In genomic region chr15:43143203-43143941, GRCh38 we compare ENCODE assay signal across 18 cellular contexts. TPM values are rescaled to one million over a fixed set of nuclear protein-coding genes. Genes with fewer than 3 reads are reported as not detected.
DNase-seq lines count a peak whose midpoint lies in the region; ATAC-seq and TF ChIP-seq lines count a peak whose summit lies in the region.
"Had no signal": no experiment of that assay in that cellular context is flagged by ENCODE, and none has a peak within 500 bp of the region (broad histone marks: within the 10 kb centered on the region; RNA-seq: fewer than 3 reads in every experiment).

No MANE protein-coding gene starts in this region.

- H3K9me3 ChIP-seq in DOHH2 (ENCODE audit: control insufficient read depth, insufficient read depth, low read length): no peaks in the 10 kb centered on the region
- no peaks in the 10 kb centered on the region for H3K9me3 ChIP-seq in OCI-LY7 (ENCODE audit: low read length)
- H3K9me3 ChIP-seq: sigmoid colon, SK-N-SH had no signal

- H3K4me1 ChIP-seq in DOHH2 (ENCODE audit: control insufficient read depth, low read length): peaks cover 23% of the 10 kb centered on the region
- H3K4me1 ChIP-seq in OCI-LY7 (ENCODE audit: insufficient read depth, low read length, poor library complexity, severe bottlenecking): peaks cover 17% of the 10 kb centered on the region
- H3K4me1 ChIP-seq: sigmoid colon had no signal

- H3K79me2 ChIP-seq in DOHH2 (ENCODE audit: control insufficient read depth, low read length): peaks cover 10% of the 10 kb centered on the region
- no peaks in the 10 kb centered on the region for H3K79me2 ChIP-seq in OCI-LY7 (ENCODE audit: insufficient read depth, low read depth, low read length)

- H3K9me2 ChIP-seq in DOHH2 (replicated peaks; ENCODE audit: control insufficient read depth, low read length) (no peaks in the 10 kb centered on the region), OCI-LY7 (ENCODE audit: insufficient read depth, low read length) (no peaks in the 10 kb centered on the region)
- H3K9me2 ChIP-seq: SK-N-SH had no signal

- H3K36me3 ChIP-seq in DOHH2 (ENCODE audit: control insufficient read depth, low read length) (peaks cover 81% of the 10 kb centered on the region), OCI-LY7 (ENCODE audit: insufficient read depth, low read length) (peaks cover 72% of the 10 kb centered on the region)

- ATAC-seq in GM18511 (IDR thresholded peaks at IDR 0.05; ENCODE audit: unreplicated experiment) (no peak), HG02642 (IDR thresholded peaks at IDR 0.05; ENCODE audit: poor library complexity, unreplicated experiment) (no peak), HG03280 (IDR thresholded peaks at IDR 0.05; ENCODE audit: unreplicated experiment) (no peak)
- ATAC-seq: activated CD8-positive, alpha-beta T cell treated with anti-CD3 and anti-CD28 coated beads for 36 hours; GM23338; left lobe of liver had no signal

- POLR2A ChIA-PET in OCI-LY7 (lab: Charles Lee): no interaction called here

- no peaks in the 10 kb centered on the region for H3K27me3 ChIP-seq in DOHH2 (ENCODE audit: control insufficient read depth, low read length)
- H3K27me3 ChIP-seq: sigmoid colon had no signal

- H4K20me1 ChIP-seq in DOHH2 (ENCODE audit: control insufficient read depth, insufficient read depth, low read depth, low read length) (no peaks in the 10 kb centered on the region), OCI-LY7 (ENCODE audit: insufficient read depth, low read length) (no peaks in the 10 kb centered on the region)

- H3K4me3 ChIP-seq in DOHH2 (ENCODE audit: low read length): 0 out of 2 replicates have a peak overlapping the region, but pooled peaks have one; percentile 27
- no peak overlapping the region for H3K4me3 ChIP-seq in OCI-LY7 (ENCODE audit: low read depth, low read length, poor library complexity, severe bottlenecking)
- H3K4me3 ChIP-seq: GM23338, sigmoid colon had no signal

- CTCF ChIA-PET in OCI-LY7 (lab: Charles Lee; ENCODE audit: unreplicated experiment): no interaction called here

- peak overlapping the region; percentile 45 for H3K4me2 ChIP-seq in DOHH2 (ENCODE audit: low read length)
- H3K4me2 ChIP-seq in OCI-LY7 (ENCODE audit: low read length): peak overlapping the region; percentile 30; the same call in 1 of the 2 replicates
- H3K4me2 ChIP-seq: GM23338, SK-N-SH had no signal

- no peak overlapping the region for H2AFZ ChIP-seq in OCI-LY7 (ENCODE audit: low read length)
- H2AFZ ChIP-seq: GM23338 had no signal

- no peak for TF ChIP-seq CTCF in DOHH2 (IDR thresholded peaks at IDR 0.05; ENCODE audit: low read depth, low read length, poor library complexity, severe bottlenecking)
- TF ChIP-seq CTCF in GM12874 (IDR thresholded peaks at IDR 0.05; ENCODE audit: insufficient read depth, low read depth, low read length): peak; percentile 6; the same call in 1 of the 2 replicates
- no peak for TF ChIP-seq CTCF in OCI-LY7 (conservative IDR thresholded peaks at IDR 0.05; ENCODE audit: low read length)

- intact Hi-C loops in OCI-LY7 (cut with micrococcal nuclease; ENCODE audit: unreplicated experiment): no loop called here

- H3F3A ChIP-seq in DOHH2 (ENCODE audit: control insufficient read depth, insufficient read depth): no peaks in the 10 kb centered on the region

- DNase-seq in OCI-LY7 (ENCODE audit: low spot score): no peak
- DNase-seq in germinal center (ENCODE audit: low spot score): peak; percentile 25
- DNase-seq: activated CD8-positive, alpha-beta T cell treated with anti-CD3 and anti-CD28 coated beads for 36 hours; anterior cingulate cortex; DMS53; endodermal cell; NCI-H1930; NCI-H510A; sigmoid colon; SK-N-SH; stimulated activated CD4-positive, alpha-beta T cell treated with anti-CD3 and anti-CD28 coated beads, Interleukin-2, amount 100 ng/mL, for 48 hours had no signal

- no TSS peak for BruUV-seq in OCI-LY7 (replicated peaks; lab: Mats Ljungman, UMichigan)

- H3K27ac ChIP-seq in DOHH2 (ENCODE audit: low read depth, low read length) (0 out of 2 replicates have a peak overlapping the region, but pooled peaks have one; percentile 33), OCI-LY7 (ENCODE audit: low read depth, low read length, poor library complexity, severe bottlenecking) (no peak overlapping the region)
- H3K27ac ChIP-seq: sigmoid colon had no signal

RNA-seq across cellular contexts. Expression of gene TMEM62, which starts 10.0 kb away (rescaled TPM):
- 24.2 and 26.4 TPM in 2 replicates for total RNA-seq in OCI-LY7 (2014; rRNA removed; shearing (Covaris generic))
- total RNA-seq in OCI-LY7 (2022): 27.1 and 27.4 TPM in 2 replicates

RNA-seq across cellular contexts. Expression of gene UBR1, which starts 37.5 kb away (rescaled TPM):
- 19.8 and 20.7 TPM in 2 replicates for total RNA-seq in OCI-LY7 (2014; rRNA removed; shearing (Covaris generic))
- total RNA-seq in OCI-LY7 (2022): 33.5 and 38.9 TPM in 2 replicates

RNA-seq across cellular contexts. Expression of gene CCNDBP1, which starts 41.8 kb away (rescaled TPM):
- total RNA-seq in OCI-LY7 (2014; rRNA removed; shearing (Covaris generic)): 46.9 and 56.0 TPM in 2 replicates
- 53.1 and 70.0 TPM in 2 replicates for total RNA-seq in OCI-LY7 (2022)
